In genomic region chr2:108677239-108677744, GRCh38 we compare ENCODE assay signal across 7 cellular contexts. TPM values are rescaled to one million over a fixed set of nuclear protein-coding genes. Genes with fewer than 3 reads are reported as not detected.
DNase-seq lines count a peak whose midpoint lies in the region; ATAC-seq, FAIRE-seq and TF ChIP-seq lines count a peak whose summit lies in the region.
"Not testable (repeated sequence)": the region's sequence is repeated elsewhere in the genome, so short reads cannot be mapped to it uniquely, and the experiment has no call there.

No MANE protein-coding gene starts in this region.

- not testable (repeated sequence) for H3K9me2 ChIP-seq in Loucy (replicated peaks; ENCODE audit: low read depth, low read length); PC-9 (ENCODE audit: insufficient read depth)

- H3K27ac ChIP-seq in PC-9, result peak overlapping the region; percentile 82
- not testable (repeated sequence) for H3K27ac ChIP-seq in astrocyte (ENCODE audit: low read depth, low read length)

- not testable (repeated sequence) for H2AFZ ChIP-seq in Loucy (ENCODE audit: low read length); PC-9; astrocyte (ENCODE audit: low read depth, low read length)

- H3K79me2 ChIP-seq in Loucy (ENCODE audit: insufficient read depth, low read length); PC-9 (ENCODE audit: low read depth); astrocyte (ENCODE audit: insufficient read depth, low read length): not testable (repeated sequence)

- DNase-seq in PC-9; astrocyte (ENCODE audit: low read depth); left colon; neural crest cell (ENCODE audit: low read depth, low spot score); stimulated activated naive B cell treated with anti-CD40 and anti-IgM and Interleukin-4, amounts not matched to agents 10 μg/mL and 1 μg/mL and 100 μg/mL, for 72 hours: not testable (repeated sequence)

- H3F3A ChIP-seq in Loucy (ENCODE audit: low read depth) (peaks cover 15% of the 10 kb centered on the region), PC-9 (ENCODE audit: insufficient read depth, low read depth) (peaks cover 11% of the 10 kb centered on the region; the same call in 1 of the 2 replicates)

- peak overlapping the region; percentile 43 for H3K4me3 Mint-ChIP-seq in astrocyte (ENCODE audit: unreplicated experiment)
- H3K4me3 Mint-ChIP-seq in neural crest cell; stimulated activated naive B cell treated with anti-CD40 and anti-IgM and Interleukin-4, amounts not matched to agents 10 μg/mL and 1 μg/mL and 100 μg/mL, for 72 hours: not testable (repeated sequence)

- intact Hi-C loops in PC-9 (cut with micrococcal nuclease; ENCODE audit: unreplicated experiment); left colon (cut with DNase I, micrococcal nuclease): not testable (repeated sequence)

- H3K9ac ChIP-seq in Loucy (ENCODE audit: low read depth, low read length, poor library complexity, severe bottlenecking), result peak overlapping the region; percentile 70
- H3K9ac ChIP-seq in astrocyte (ENCODE audit: low read length), result not testable (repeated sequence)

- peak overlapping the region; percentile 32 for H3K4me3 ChIP-seq in Loucy (ENCODE audit: low read length, poor library complexity, severe bottlenecking)
- not testable (repeated sequence) for H3K4me3 ChIP-seq in PC-9; astrocyte (ENCODE audit: insufficient read depth, low read depth, low read length)

- not testable (repeated sequence) for H3K27me3 Mint-ChIP-seq in astrocyte (ENCODE audit: low read depth, unreplicated experiment); neural crest cell (ENCODE audit: low read depth); stimulated activated naive B cell treated with anti-CD40 and anti-IgM and Interleukin-4, amounts not matched to agents 10 μg/mL and 1 μg/mL and 100 μg/mL, for 72 hours

- TF ChIP-seq CTCF in Loucy (conservative IDR thresholded peaks at IDR 0.05; ENCODE audit: low read length); PC-9 (conservative IDR thresholded peaks at IDR 0.05); astrocyte (IDR thresholded peaks at IDR 0.05; ENCODE audit: insufficient read depth, low read depth, low read length); neural crest cell (conservative IDR thresholded peaks at IDR 0.05): not testable (repeated sequence)

- peak overlapping the region; percentile 71 for H3K4me2 ChIP-seq in Loucy (ENCODE audit: low read depth, low read length, poor library complexity, severe bottlenecking)
- peak overlapping the region; percentile 75 for H3K4me2 ChIP-seq in PC-9
- H3K4me2 ChIP-seq in astrocyte (ENCODE audit: low read length), result not testable (repeated sequence)

- not testable (repeated sequence) for H3K36me3 Mint-ChIP-seq in astrocyte (ENCODE audit: low read depth, unreplicated experiment); neural crest cell (ENCODE audit: low read depth)
- peaks cover 9 to 31% of the 10 kb centered on the region in 2 donors for H3K36me3 Mint-ChIP-seq in stimulated activated naive B cell treated with anti-CD40 and anti-IgM and Interleukin-4, amounts not matched to agents 10 μg/mL and 1 μg/mL and 100 μg/mL, for 72 hours

- H4K20me1 ChIP-seq in Loucy (ENCODE audit: insufficient read depth, low read length, poor library complexity, severe bottlenecking); PC-9 (ENCODE audit: insufficient read depth); astrocyte (ENCODE audit: insufficient read depth, low read length): not testable (repeated sequence)

- H3K4me1 Mint-ChIP-seq in astrocyte (ENCODE audit: low read depth, unreplicated experiment), result peaks cover 16% of the 10 kb centered on the region
- not testable (repeated sequence) for H3K4me1 Mint-ChIP-seq in neural crest cell; stimulated activated naive B cell treated with anti-CD40 and anti-IgM and Interleukin-4, amounts not matched to agents 10 μg/mL and 1 μg/mL and 100 μg/mL, for 72 hours

- POLR2A ChIA-PET in PC-9 (lab: Charles Lee; ENCODE audit: unreplicated experiment), result not testable (repeated sequence)

- not testable (repeated sequence) for H3K27ac Mint-ChIP-seq in astrocyte (ENCODE audit: unreplicated experiment)
- peak overlapping the region; percentile 60 for H3K27ac Mint-ChIP-seq in neural crest cell (ENCODE audit: unreplicated experiment)
- H3K27ac Mint-ChIP-seq in stimulated activated naive B cell treated with anti-CD40 and anti-IgM and Interleukin-4, amounts not matched to agents 10 μg/mL and 1 μg/mL and 100 μg/mL, for 72 hours, result peak overlapping the region; percentile 25

- not testable (repeated sequence) for BruUV-seq in PC-9 (replicated peaks; lab: Mats Ljungman, UMichigan)

- H3K9me3 Mint-ChIP-seq in astrocyte (ENCODE audit: unreplicated experiment); neural crest cell; stimulated activated naive B cell treated with anti-CD40 and anti-IgM and Interleukin-4, amounts not matched to agents 10 μg/mL and 1 μg/mL and 100 μg/mL, for 72 hours: not testable (repeated sequence)

- H3K36me3 ChIP-seq in Loucy (ENCODE audit: insufficient read depth, low read length) (peaks cover 43% of the 10 kb centered on the region; the same call in 1 of the 2 replicates), astrocyte (ENCODE audit: insufficient read depth, low read length) (peaks cover 17% of the 10 kb centered on the region)
- H3K36me3 ChIP-seq in PC-9 (ENCODE audit: low read depth), result not testable (repeated sequence)

- ATAC-seq in SK-N-SH treated with all-trans-retinoic acid at 6 μM for 48 hours (peak; percentile 43), left colon (peak; percentile 68)
- ATAC-seq in stimulated activated naive B cell treated with anti-CD40 and anti-IgM and Interleukin-4, amounts not matched to agents 10 μg/mL and 1 μg/mL and 100 μg/mL, for 72 hours (replicated peaks), result not testable (repeated sequence)

- FAIRE-seq in astrocyte (lab: Jason Lieb, UNC), result not testable (repeated sequence)

- H3K27me3 ChIP-seq in Loucy (ENCODE audit: insufficient read depth, low read length, poor library complexity, severe bottlenecking); PC-9 (ENCODE audit: insufficient read depth, low read depth); astrocyte (ENCODE audit: insufficient read depth, low read length): not testable (repeated sequence)

- H3K4me1 ChIP-seq in Loucy (ENCODE audit: insufficient read depth, low read length, poor library complexity, severe bottlenecking), result peaks cover 37% of the 10 kb centered on the region
- peaks cover 25% of the 10 kb centered on the region for H3K4me1 ChIP-seq in PC-9 (replicated peaks; ENCODE audit: insufficient read depth)
- not testable (repeated sequence) for H3K4me1 ChIP-seq in astrocyte (ENCODE audit: insufficient read depth, low read length)

- CTCF ChIA-PET in PC-9 (lab: Charles Lee), result not testable (repeated sequence)

- not testable (repeated sequence) for H3K9me3 ChIP-seq in Loucy (ENCODE audit: insufficient read depth, low read depth, low read length); PC-9 (ENCODE audit: insufficient read depth, low read depth); astrocyte (ENCODE audit: insufficient read depth, low read depth, low read length)

RNA-seq across cellular contexts. Expression of gene RANBP2, which starts 42.0 kb away (rescaled TPM):
- total RNA-seq in PC-9 (2021) (37.6 and 47.5 TPM in 2 replicates), astrocyte (75.4 and 78.9 TPM in 2 replicates), left colon (10 to 100 TPM; 55.8 to 59.9 TPM), neural crest cell (73.8 and 73.9 TPM in 2 replicates)
